In the genomic region with DNA sequence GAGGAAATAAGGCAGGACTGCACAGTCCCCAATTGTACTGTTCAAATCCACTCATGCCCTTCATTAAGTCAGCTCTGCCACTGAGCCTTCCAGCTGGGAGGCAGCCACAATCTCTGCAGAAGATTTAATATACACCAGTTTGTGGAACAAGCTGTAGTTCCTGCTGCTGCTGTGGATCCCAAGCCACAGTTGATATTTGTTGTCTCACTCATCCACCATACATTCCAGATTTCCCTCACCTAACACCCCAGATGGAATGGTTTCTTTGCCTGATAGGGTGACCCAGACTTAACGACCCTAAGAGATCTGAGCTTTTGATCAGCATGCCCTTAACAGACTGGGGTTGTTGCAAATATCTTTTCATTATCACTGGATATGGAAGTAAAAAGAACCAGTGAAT, we compare ENCODE assay signal across 20 cellular contexts. TPM values are rescaled to one million over a fixed set of nuclear protein-coding genes. Genes with fewer than 3 reads are reported as not detected.
"Had no signal": no experiment of that assay in that cellular context is flagged by ENCODE, and none has a peak within 500 bp of the region (broad histone marks: within the 10 kb centered on the region; RNA-seq: fewer than 3 reads in every experiment).

No MANE protein-coding gene starts in this region.

- H3K9me3 ChIP-seq: neutrophil, right atrium auricular region, sigmoid colon, stomach, thoracic aorta, transverse colon had no signal

- H3K79me2 ChIP-seq: hepatocyte had no signal

- DNase-seq: erythroblast; left colon; left ventricle myocardium superior; mesendoderm; naive B cell; sigmoid colon; stimulated activated CD4-positive, alpha-beta T cell treated with anti-CD3 and anti-CD28 coated beads, Interleukin-2, amount 100 ng/mL, for 24 hours; stimulated activated CD4-positive, alpha-beta T cell treated with anti-CD3 and anti-CD28 coated beads, Interleukin-4, amount 100 ng/mL, for 4 hours; stimulated activated naive CD4-positive, alpha-beta T cell; stomach; substantia nigra; transverse colon had no signal

- H3K9me3 Mint-ChIP-seq: nephron had no signal

- H3K4me1 ChIP-seq: stomach, transverse colon had no signal

- H3K27ac ChIP-seq: foreskin keratinocyte, hepatocyte, neutrophil, right atrium auricular region, sigmoid colon, stomach, transverse colon had no signal

- H3K36me3 ChIP-seq: neutrophil, right atrium auricular region, sigmoid colon, stomach, thoracic aorta, transverse colon had no signal

- H3K4me3 Mint-ChIP-seq: nephron had no signal

- H3K4me2 ChIP-seq: hepatocyte had no signal

- H3K4me3 ChIP-seq: hepatocyte, lung, right atrium auricular region, sigmoid colon, skin epidermis, stomach, thoracic aorta, transverse colon had no signal

- ATAC-seq: foreskin keratinocyte, left colon, left ventricle myocardium superior had no signal

- H3K27me3 ChIP-seq: foreskin keratinocyte, hepatocyte, neutrophil, right atrium auricular region, sigmoid colon, stomach, transverse colon had no signal

- H2AFZ ChIP-seq: hepatocyte had no signal

RNA-seq across cellular contexts. Expression of gene PDCD1LG2, which starts 41.4 kb away (rescaled TPM):
- total RNA-seq: hepatocyte had no signal
- polyA plus RNA-seq: hepatocyte had no signal
